ENCODE assay signal across 19 cellular contexts in genomic region chr4:126358041-126358440, GRCh38.
"Had no signal": no experiment of that assay in that cellular context is flagged by ENCODE, and none has a peak within 500 bp of the region (broad histone marks: within the 10 kb centered on the region; RNA-seq: fewer than 3 reads in every experiment).

No MANE protein-coding gene starts in this region.

- DNase-seq: cortex of kidney; effector memory CD8-positive, alpha-beta T cell; erythroblast; esophagus squamous epithelium; foreskin melanocyte; glutamatergic neuron; heart right ventricle; hippocampal formation; left cardiac atrium; left lung; mesenchymal stem cell; mucosa of descending colon; naive thymus-derived CD4-positive, alpha-beta T cell; right cardiac atrium; sigmoid colon; spleen; stimulated activated CD4-positive, alpha-beta T cell treated with anti-CD3 and anti-CD28 coated beads, Interleukin-2, amount 100 ng/mL, for 48 hours; stimulated activated naive B cell treated with anti-CD40 and anti-IgM and Interleukin-4, amounts not matched to agents 10 μg/mL and 1 μg/mL and 100 μg/mL, for 72 hours; upper lobe of left lung had no signal
